In the genomic region with DNA sequence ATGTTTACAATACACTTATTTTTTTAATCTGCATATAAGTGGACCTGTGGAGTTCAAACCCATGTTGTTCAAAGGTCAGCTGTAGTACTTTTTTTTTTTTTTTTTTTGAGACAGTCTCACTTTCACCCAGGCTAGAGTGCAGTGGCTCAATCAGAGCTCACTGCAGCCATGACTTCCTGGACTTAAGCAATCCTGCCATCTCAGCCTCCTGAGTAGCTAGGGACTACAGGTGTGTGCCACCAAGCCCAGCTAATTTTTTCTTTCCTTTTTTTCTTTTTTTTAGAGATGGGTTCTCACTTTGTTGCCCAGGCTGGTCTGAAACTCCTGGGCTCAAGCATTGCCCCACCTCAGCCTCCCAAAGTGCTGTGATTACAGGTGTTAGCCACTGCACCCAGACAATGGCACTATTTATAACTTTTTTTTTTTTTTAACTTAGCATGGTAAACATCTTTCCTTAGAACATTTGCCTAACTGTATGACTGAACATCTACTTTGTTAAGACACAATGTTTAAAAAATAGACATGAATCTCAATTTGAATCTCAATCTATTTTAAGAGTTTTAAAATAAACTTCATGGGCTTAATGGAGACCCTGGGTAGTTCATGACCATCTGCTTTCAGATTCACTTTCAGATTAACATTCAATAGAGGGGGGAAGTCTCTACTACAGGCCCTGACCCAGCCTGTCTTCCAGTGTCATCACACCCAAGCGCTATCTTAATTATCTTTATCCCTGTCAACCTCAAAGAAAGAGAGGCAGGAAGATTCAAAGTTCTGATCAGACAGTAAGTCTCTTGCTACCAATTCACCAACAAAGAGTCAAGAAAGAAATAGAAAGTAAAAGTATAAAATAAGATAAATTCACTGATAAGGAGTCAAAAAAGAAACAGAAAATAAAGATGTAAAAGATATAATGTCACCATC, we compare ENCODE assay signal across 9 cellular contexts.
DNase-seq lines count a peak whose midpoint lies in the region; ATAC-seq, FAIRE-seq and TF ChIP-seq lines count a peak whose summit lies in the region.
"Had no signal": no experiment of that assay in that cellular context is flagged by ENCODE, and none has a peak within 500 bp of the region (broad histone marks: within the 10 kb centered on the region; RNA-seq: fewer than 3 reads in every experiment).

No MANE protein-coding gene starts in this region.

- peak overlapping the region; percentile 52 for H3K4me3 ChIP-seq in CD4-positive, CD25-positive, alpha-beta regulatory T cell (ENCODE audit: low read depth, low read length)
- H3K4me3 ChIP-seq in prostate gland: no peak overlapping the region

- peaks cover 7% of the 10 kb centered on the region for H3K36me3 ChIP-seq in CD4-positive, CD25-positive, alpha-beta regulatory T cell (ENCODE audit: control insufficient read depth, insufficient read depth, low read length)
- H3K36me3 ChIP-seq in prostate gland: no peaks in the 10 kb centered on the region

- peak; percentile 61 to 70 for ATAC-seq in CD4-positive, CD25-positive, alpha-beta regulatory T cell (ENCODE audit: low read depth in 2 of 2)
- peak; percentile 81 for ATAC-seq in HG03025 (IDR thresholded peaks at IDR 0.05; ENCODE audit: low FRiP score, unreplicated experiment)
- ATAC-seq in activated B cell treated with CpG ODN at 0.5 μM for 24 hours (ENCODE audit: low read depth): peak; percentile 40
- no peak for ATAC-seq in WTC11

- peaks cover 0 to 4% (median 0%) of the 10 kb centered on the region in 7 donors for H3K9me3 Mint-ChIP-seq in CD4-positive, CD25-positive, alpha-beta regulatory T cell
- H3K9me3 Mint-ChIP-seq in activated B cell treated with CpG ODN at 0.5 μM for 24 hours (peaks cover 8% of the 10 kb centered on the region), WTC11 (no peaks in the 10 kb centered on the region)

- CTCF ChIA-PET in activated B cell treated with CpG ODN at 0.5 μM for 24 hours (lab: Charles Lee): no interaction called here
- CTCF ChIA-PET in WTC11 (lab: Charles Lee): interaction anchor here (1.3 kb wide), 1 partner anchor 12 kb away, joined by 3 read pairs; no protein-coding TSS in a partner anchor

- H3K36me3 Mint-ChIP-seq in CD4-positive, CD25-positive, alpha-beta regulatory T cell: peaks cover 31% of the 10 kb centered on the region
- H3K36me3 Mint-ChIP-seq in activated B cell treated with CpG ODN at 0.5 μM for 24 hours (ENCODE audit: low read depth): peaks cover 12% of the 10 kb centered on the region
- no peaks in the 10 kb centered on the region for H3K36me3 Mint-ChIP-seq in WTC11

- peak overlapping the region; percentile 62 to 91 (median 84) for H3K27ac Mint-ChIP-seq in CD4-positive, CD25-positive, alpha-beta regulatory T cell
- no peak overlapping the region for H3K27ac Mint-ChIP-seq in activated B cell treated with CpG ODN at 0.5 μM for 24 hours
- H3K27ac Mint-ChIP-seq in WTC11: no peak overlapping the region

- POLR2A ChIA-PET in activated B cell treated with CpG ODN at 0.5 μM for 24 hours (lab: Charles Lee) (no interaction called here), WTC11 (lab: Charles Lee) (no interaction called here)

- TF ChIP-seq POLR2A in prostate gland (IDR thresholded peaks at IDR 0.05): no peak

- H3K4me1 ChIP-seq in CD4-positive, CD25-positive, alpha-beta regulatory T cell (ENCODE audit: control insufficient read depth, insufficient read depth, low read length, poor library complexity, severe bottlenecking): peaks cover 19% of the 10 kb centered on the region
- H3K4me1 ChIP-seq in prostate gland (replicated peaks): no peaks in the 10 kb centered on the region

- H3K27me3 Mint-ChIP-seq in CD4-positive, CD25-positive, alpha-beta regulatory T cell: peaks cover 4% of the 10 kb centered on the region
- H3K27me3 Mint-ChIP-seq in activated B cell treated with CpG ODN at 0.5 μM for 24 hours (no peaks in the 10 kb centered on the region), WTC11 (ENCODE audit: low read depth) (no peaks in the 10 kb centered on the region)

- H3K27me3 ChIP-seq in CD4-positive, CD25-positive, alpha-beta regulatory T cell (ENCODE audit: control insufficient read depth, insufficient read depth, low read length): no peaks in the 10 kb centered on the region
- no peaks in the 10 kb centered on the region for H3K27me3 ChIP-seq in prostate gland (replicated peaks; ENCODE audit: insufficient read depth)

- peak overlapping the region; percentile 82 for H3K27ac ChIP-seq in CD4-positive, CD25-positive, alpha-beta regulatory T cell (ENCODE audit: insufficient read depth, low read length, poor library complexity, severe bottlenecking)
- H3K27ac ChIP-seq in prostate gland: no peak overlapping the region

- TF ChIP-seq CTCF in activated B cell treated with CpG ODN at 0.5 μM for 24 hours (IDR thresholded peaks at IDR 0.05): no peak
- TF ChIP-seq CTCF in WTC11 (IDR thresholded peaks at IDR 0.05): no peak
- TF ChIP-seq CTCF in prostate gland (IDR thresholded peaks at IDR 0.05): no peak

- peaks cover 34 to 81% (median 47%) of the 10 kb centered on the region in 4 donors for H3K4me1 Mint-ChIP-seq in CD4-positive, CD25-positive, alpha-beta regulatory T cell
- peaks cover 12% of the 10 kb centered on the region for H3K4me1 Mint-ChIP-seq in activated B cell treated with CpG ODN at 0.5 μM for 24 hours
- no peaks in the 10 kb centered on the region for H3K4me1 Mint-ChIP-seq in WTC11

- peak in 2 of 3 donors; percentile 52 to 67 for DNase-seq in CD4-positive, CD25-positive, alpha-beta regulatory T cell
- DNase-seq in GM19239 (ENCODE audit: insufficient read length, low spot score) (peak; percentile 31), activated B cell treated with CpG ODN at 0.5 μM for 24 hours (no peak), T-helper 9 cell (no peak), WTC11 (ENCODE audit: low spot score) (no peak), cerebellar cortex (ENCODE audit: low spot score) (no peak), prostate gland (ENCODE audit: low spot score) (no peak)
- DNase-seq: Calu3 had no signal

- intact Hi-C loops in activated B cell treated with CpG ODN at 0.5 μM for 24 hours (cut with micrococcal nuclease): no loop called here
- intact Hi-C loops in prostate gland (cut with DNase I): no loop called here

- H3K9me3 ChIP-seq in CD4-positive, CD25-positive, alpha-beta regulatory T cell (ENCODE audit: control insufficient read depth in 2 of 2, low read length in 2 of 2): no peaks in the 10 kb centered on the region
- H3K9me3 ChIP-seq in prostate gland: no peaks in the 10 kb centered on the region

- H3K4me3 Mint-ChIP-seq in CD4-positive, CD25-positive, alpha-beta regulatory T cell: peak overlapping the region; percentile 48 to 84 (median 68)
- H3K4me3 Mint-ChIP-seq in activated B cell treated with CpG ODN at 0.5 μM for 24 hours (no peak overlapping the region), WTC11 (no peak overlapping the region)

- FAIRE-seq in GM19239 (lab: Jason Lieb, UNC): peak; percentile 86

- 67% methylated on average over 1 of the region's 1 CpG for WGBS in prostate gland

TF ChIP-seq in WTC11, 78 proteins besides CTCF, POLR2A, EP300 and RAD21:
- TF ChIP-seq, protein P1, sequence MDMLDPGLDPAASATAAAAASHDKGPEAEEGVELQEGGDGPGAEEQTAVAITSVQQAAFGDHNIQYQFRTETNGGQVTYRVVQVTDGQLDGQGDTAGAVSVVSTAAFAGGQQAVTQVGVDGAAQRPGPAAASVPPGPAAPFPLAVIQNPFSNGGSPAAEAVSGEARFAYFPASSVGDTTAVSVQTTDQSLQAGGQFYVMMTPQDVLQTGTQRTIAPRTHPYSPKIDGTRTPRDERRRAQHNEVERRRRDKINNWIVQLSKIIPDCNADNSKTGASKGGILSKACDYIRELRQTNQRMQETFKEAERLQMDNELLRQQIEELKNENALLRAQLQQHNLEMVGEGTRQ (CRISPR knock-in tag; IDR thresholded peaks at IDR 0.05): no peak
- TF ChIP-seq ZNF263 (CRISPR knock-in tag; IDR thresholded peaks at IDR 0.05; ENCODE audit: low read depth) (no peak), TP53 (CRISPR knock-in tag; IDR thresholded peaks at IDR 0.05) (no peak), CREM (CRISPR knock-in tag; IDR thresholded peaks at IDR 0.05) (no peak), ZNF396 (CRISPR knock-in tag; IDR thresholded peaks at IDR 0.05; ENCODE audit: borderline replicate concordance) (no peak)
- TF ChIP-seq, protein P2, sequence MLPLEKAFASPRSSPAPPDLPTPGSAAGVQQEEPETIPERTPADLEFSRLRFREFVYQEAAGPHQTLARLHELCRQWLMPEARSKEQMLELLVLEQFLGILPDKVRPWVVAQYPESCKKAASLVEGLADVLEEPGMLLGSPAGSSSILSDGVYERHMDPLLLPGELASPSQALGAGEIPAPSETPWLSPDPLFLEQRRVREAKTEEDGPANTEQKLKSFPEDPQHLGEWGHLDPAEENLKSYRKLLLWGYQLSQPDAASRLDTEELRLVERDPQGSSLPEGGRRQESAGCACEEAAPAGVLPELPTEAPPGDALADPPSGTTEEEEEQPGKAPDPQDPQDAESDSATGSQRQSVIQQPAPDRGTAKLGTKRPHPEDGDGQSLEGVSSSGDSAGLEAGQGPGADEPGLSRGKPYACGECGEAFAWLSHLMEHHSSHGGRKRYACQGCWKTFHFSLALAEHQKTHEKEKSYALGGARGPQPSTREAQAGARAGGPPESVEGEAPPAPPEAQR (CRISPR knock-in tag; IDR thresholded peaks at IDR 0.05): no peak

Comparison
In these comparisons a context has a peak if more than half of its experiments do, and no peak if none do; other contexts are left out.
1. DNase-seq: peak in CD4-positive, CD25-positive, alpha-beta regulatory T cell (2 of 3) and GM19239 (single experiment); none in activated B cell treated with CpG ODN at 0.5 μM for 24 hours (single experiment), T-helper 9 cell (single experiment), WTC11 (single experiment), cerebellar cortex (single experiment) and prostate gland (single experiment).
2. H3K27ac Mint-ChIP-seq: peak in CD4-positive, CD25-positive, alpha-beta regulatory T cell (3 of 3); none in activated B cell treated with CpG ODN at 0.5 μM for 24 hours (single experiment) and WTC11 (single experiment).
3. H3K4me3 Mint-ChIP-seq: peak in CD4-positive, CD25-positive, alpha-beta regulatory T cell (4 of 4); none in activated B cell treated with CpG ODN at 0.5 μM for 24 hours (single experiment) and WTC11 (single experiment).